ENCODE assay signal across 12 cellular contexts in the genomic region with DNA sequence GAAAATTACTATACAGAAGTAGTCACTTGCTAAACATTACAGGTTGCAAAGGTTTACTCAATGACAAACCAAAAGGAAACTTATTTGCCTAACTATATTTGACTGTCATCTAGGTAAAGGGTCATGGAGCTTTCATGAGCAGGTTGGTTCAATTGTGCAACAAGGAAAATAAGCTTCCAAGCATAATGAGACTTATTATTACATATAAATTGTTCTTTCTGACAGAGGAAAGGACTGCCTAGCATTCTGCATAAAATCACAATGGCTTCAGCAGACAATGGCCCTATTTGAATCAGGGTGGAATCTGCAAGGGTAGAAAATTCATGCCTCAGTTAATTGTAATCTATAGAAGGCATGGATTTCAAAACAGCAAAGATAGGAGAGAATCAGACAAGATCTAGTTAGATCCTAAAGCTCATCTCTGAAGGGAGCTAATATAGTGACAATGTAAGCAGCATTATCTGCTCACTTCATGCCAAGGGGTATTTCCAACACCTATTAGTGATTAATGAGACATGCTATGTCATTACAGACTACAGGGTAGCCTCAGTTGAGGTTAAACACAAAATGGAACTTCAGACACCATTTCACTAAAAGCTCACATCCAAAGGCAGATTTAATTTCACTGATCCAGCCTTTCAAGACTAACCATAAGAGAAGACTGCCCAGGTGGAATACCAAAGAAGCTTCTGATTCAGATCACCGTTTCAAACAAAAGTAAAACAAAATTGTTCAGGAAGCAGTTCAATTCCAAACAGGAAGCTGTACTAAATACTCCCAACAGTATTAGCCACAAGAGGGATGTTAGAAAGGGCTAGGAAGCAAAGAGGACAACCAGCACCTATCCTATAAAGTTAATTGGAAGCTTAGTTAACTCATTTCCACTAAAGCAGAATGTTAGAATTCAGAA. TPM values are rescaled to one million over a fixed set of nuclear protein-coding genes. Genes with fewer than 3 reads are reported as not detected.
DNase-seq lines count a peak whose midpoint lies in the region; ATAC-seq and TF ChIP-seq lines count a peak whose summit lies in the region.
"Had no signal": no experiment of that assay in that cellular context is flagged by ENCODE, and none has a peak within 500 bp of the region (broad histone marks: within the 10 kb centered on the region; RNA-seq: fewer than 3 reads in every experiment).

No MANE protein-coding gene starts in this region.

- no peaks in the 10 kb centered on the region for H3K27me3 Mint-ChIP-seq in activated naive CD4-positive, alpha-beta T cell treated with anti-CD3 and anti-CD28 coated beads for 36 hours (ENCODE audit: low read depth)

- no peak overlapping the region for H3K4me3 Mint-ChIP-seq in activated naive CD4-positive, alpha-beta T cell treated with anti-CD3 and anti-CD28 coated beads for 36 hours

- peaks cover 9% of the 10 kb centered on the region for H3K36me3 Mint-ChIP-seq in activated naive CD4-positive, alpha-beta T cell treated with anti-CD3 and anti-CD28 coated beads for 36 hours (ENCODE audit: low read depth)

- CTCF ChIA-PET in activated naive CD4-positive, alpha-beta T cell treated with anti-CD3 and anti-CD28 coated beads for 36 hours (lab: Charles Lee), result interaction anchor here (0.5 to 1.6 kb wide), 10 partner anchors 14 to 221 kb away, joined by 3 to 6 read pairs (median 3); no protein-coding TSS in a partner anchor

- H3K4me1 Mint-ChIP-seq in activated naive CD4-positive, alpha-beta T cell treated with anti-CD3 and anti-CD28 coated beads for 36 hours (ENCODE audit: low read depth), result peaks cover 63% of the 10 kb centered on the region

- intact Hi-C loops in activated naive CD4-positive, alpha-beta T cell treated with anti-CD3 and anti-CD28 coated beads for 36 hours (cut with micrococcal nuclease), result no loop called here
- intact Hi-C loops in left ventricle myocardium superior (cut with micrococcal nuclease), result no loop called here

- peak overlapping the region; percentile 8 for H3K4me3 ChIP-seq in LNCaP clone FGC (ENCODE audit: low read depth, low read length)
- H3K4me3 ChIP-seq: vagina had no signal

- H3K9me3 Mint-ChIP-seq in activated naive CD4-positive, alpha-beta T cell treated with anti-CD3 and anti-CD28 coated beads for 36 hours, result no peaks in the 10 kb centered on the region

- peak overlapping the region; percentile 39 for H3K27ac Mint-ChIP-seq in activated naive CD4-positive, alpha-beta T cell treated with anti-CD3 and anti-CD28 coated beads for 36 hours

- no peak for DNase-seq in activated naive CD4-positive, alpha-beta T cell treated with anti-CD3 and anti-CD28 coated beads for 36 hours
- DNase-seq in activated naive CD4-positive, alpha-beta T cell treated with Interleukin-2 at 50 U/mL for 16 hours, result no peak
- DNase-seq in LNCaP clone FGC (ENCODE audit: low read depth) (no peak), left ventricle myocardium superior (no peak), superior temporal gyrus (ENCODE audit: extremely low spot score) (peak; percentile 53), COLO829 (ENCODE audit: low spot score) (no peak), cerebellar nuclear complex (lab: John Stamatoyannopoulos, UW) (no peak)
- DNase-seq: NCI-H1436 treated with DMSO at 0.1 percent for 48 hours, posterior cingulate gyrus had no signal

- no peak for TF ChIP-seq CTCF in LNCaP clone FGC (IDR thresholded peaks at IDR 0.05; ENCODE audit: control insufficient read depth, extremely low read depth, insufficient read depth)

- ATAC-seq in left ventricle myocardium superior, result peak; percentile 39
- no peak for ATAC-seq in GM19351 (IDR thresholded peaks at IDR 0.05; ENCODE audit: unreplicated experiment)
- ATAC-seq: HCT116 had no signal

RNA-seq across cellular contexts. Expression of gene STAU1, which starts 8.5 kb away (rescaled TPM):
- 10 to 100 TPM; 50.6 to 54.4 TPM for total RNA-seq in activated naive CD4-positive, alpha-beta T cell treated with anti-CD3 and anti-CD28 coated beads for 36 hours
- total RNA-seq in left ventricle myocardium superior, result 60.4 TPM

RNA-seq across cellular contexts. Expression of gene DDX27, which starts 39.6 kb away (rescaled TPM):
- total RNA-seq in activated naive CD4-positive, alpha-beta T cell treated with anti-CD3 and anti-CD28 coated beads for 36 hours, result 10 to 100 TPM; 40.6 to 41.2 TPM
- total RNA-seq in left ventricle myocardium superior, result 13.4 TPM
